ENCODE assay signal across 8 cellular contexts in genomic region chr20:53869466-53870258, GRCh38.
DNase-seq lines count a peak whose midpoint lies in the region; ATAC-seq, FAIRE-seq and TF ChIP-seq lines count a peak whose summit lies in the region.

No MANE protein-coding gene starts in this region.

- H3K27ac Mint-ChIP-seq in stimulated activated naive CD8-positive, alpha-beta T cell treated with anti-CD3 and anti-CD28 coated beads, Interleukin-15, Interleukin-2, amounts not matched to agents 100 ng/mL and 50 ng/mL, for 24 hours, result peak overlapping the region; percentile 93

- no peak overlapping the region for H3K23ac ChIP-seq in H1 (ENCODE audit: insufficient read length)

- 33 to 100% methylated on average over 1 to 7 of the region's 8 CpGs for WGBS in H1 (ENCODE audit: extremely low coverage in 1 of 2, insufficient coverage in 1 of 2, insufficient read length in 1 of 2, insufficient replicate concordance in 2 of 2, low coverage in 1 of 2, low lambda C conversion rate in 2 of 2, missing lambda C conversion rate in 1 of 2), 2 experiments

- no peaks in the 10 kb centered on the region for H3K23me2 ChIP-seq in H1 (ENCODE audit: low read depth, low read length)

- H3K14ac ChIP-seq in H1 (ENCODE audit: insufficient read length), result no peak overlapping the region

- TF ChIP-seq POLR2A in H1 (IDR thresholded peaks at IDR 0.05; ENCODE audit: control extremely low read depth in 1 of 2, low read depth in 2 of 2, low read length in 2 of 2), result no peak

- H3K9ac ChIP-seq in H1 (replicated peaks in 1 of 4; ENCODE audit: extremely low read depth in 1 of 4, low read depth in 3 of 4, low read length in 3 of 4) (no peak overlapping the region), muscle layer of colon (ENCODE audit: low read length) (no peak overlapping the region)

- ATAC-seq in GM18907 (IDR thresholded peaks at IDR 0.05; ENCODE audit: unreplicated experiment), result peak; percentile 56
- ATAC-seq in HG03432 (IDR thresholded peaks at IDR 0.05; ENCODE audit: unreplicated experiment), result peak; percentile 60

- no peaks in the 10 kb centered on the region for H3K79me1 ChIP-seq in H1 (ENCODE audit: low read depth, low read length)

- peak overlapping the region; percentile 17; the same call in 1 of the 2 replicates for H2BK20ac ChIP-seq in H1 (ENCODE audit: low read length)

- H3K56ac ChIP-seq in H1 (replicated peaks; ENCODE audit: insufficient read length, low read depth, low read length), result no peak overlapping the region

- H2BK5ac ChIP-seq in H1 (ENCODE audit: low read depth, low read length), result no peak overlapping the region

- H2BK12ac ChIP-seq in H1 (ENCODE audit: low read depth, low read length), result no peak overlapping the region

- no peaks in the 10 kb centered on the region for H3K9me3 Mint-ChIP-seq in stimulated activated naive CD8-positive, alpha-beta T cell treated with anti-CD3 and anti-CD28 coated beads, Interleukin-15, Interleukin-2, amounts not matched to agents 100 ng/mL and 50 ng/mL, for 24 hours

- H3K4me3 Mint-ChIP-seq in stimulated activated naive CD8-positive, alpha-beta T cell treated with anti-CD3 and anti-CD28 coated beads, Interleukin-15, Interleukin-2, amounts not matched to agents 100 ng/mL and 50 ng/mL, for 24 hours, result peak overlapping the region; percentile 69

- no peaks in the 10 kb centered on the region for H3K9me3 ChIP-seq in BE2C
- no peaks in the 10 kb centered on the region for H3K9me3 ChIP-seq in H1 (ENCODE audit: insufficient read depth in 2 of 2, low read depth in 1 of 2, low read length in 1 of 2)
- no peaks in the 10 kb centered on the region for H3K9me3 ChIP-seq in muscle layer of colon (ENCODE audit: low read length)

- POLR2A ChIA-PET in H1 (lab: Charles Lee; ENCODE audit: partially characterized antibody), result no interaction called here

- H3K27me3 Mint-ChIP-seq in stimulated activated naive CD8-positive, alpha-beta T cell treated with anti-CD3 and anti-CD28 coated beads, Interleukin-15, Interleukin-2, amounts not matched to agents 100 ng/mL and 50 ng/mL, for 24 hours, result no peaks in the 10 kb centered on the region

- H4K5ac ChIP-seq in H1 (ENCODE audit: insufficient read length, low read depth, low read length), result peak overlapping the region; percentile 78

- H3K36me3 ChIP-seq in BE2C (no peaks in the 10 kb centered on the region), H1 (ENCODE audit: control insufficient read depth in 2 of 4, insufficient read depth in 4 of 4, low read length in 3 of 4) (no peaks in the 10 kb centered on the region), muscle layer of colon (ENCODE audit: insufficient read depth, low read length) (no peaks in the 10 kb centered on the region)

- peaks cover 33% of the 10 kb centered on the region for H3K4me1 ChIP-seq in BE2C
- H3K4me1 ChIP-seq in H1 (replicated peaks in 1 of 4; ENCODE audit: control insufficient read depth in 3 of 4, insufficient read depth in 4 of 4, low read length in 3 of 4), result peaks cover 7 to 28% (median 16%) of the 10 kb centered on the region in 4 experiments; a peak in 6 of 7 replicates
- peaks cover 25% of the 10 kb centered on the region for H3K4me1 ChIP-seq in muscle layer of colon (ENCODE audit: insufficient read depth, low read length)

- peak; percentile 60 for FAIRE-seq in H1 (lab: Jason Lieb, UNC)

- CTCF ChIA-PET in H1 (lab: Charles Lee; ENCODE audit: partially characterized antibody), result interaction anchor here (0.6 to 3.9 kb wide), 21 partner anchors 9 to 290 kb away, joined by 3 to 42 read pairs (median 3); no protein-coding TSS in a partner anchor

- H3K18ac ChIP-seq in H1 (ENCODE audit: extremely low read depth, low read length), result no peak overlapping the region

- no peak for TF ChIP-seq EP300 in H1 (IDR thresholded peaks at IDR 0.05; ENCODE audit: borderline replicate concordance in 1 of 2, low read depth in 2 of 2, low read length in 2 of 2)

- H4K91ac ChIP-seq in H1 (replicated peaks; ENCODE audit: insufficient read length, low read length), result peak overlapping the region; percentile 60

- no peak overlapping the region for H3K4me2 ChIP-seq in H1 (ENCODE audit: insufficient read depth in 1 of 2, low read depth in 2 of 2, low read length in 2 of 2)

- H3K79me2 ChIP-seq in H1 (ENCODE audit: control insufficient read depth in 1 of 2, insufficient read depth in 2 of 2, low read length in 2 of 2), result no peaks in the 10 kb centered on the region

- H3K27me3 ChIP-seq in BE2C (no peaks in the 10 kb centered on the region), H1 (replicated peaks in 1 of 4; ENCODE audit: control insufficient read depth in 3 of 4, extremely low read depth in 1 of 4, insufficient read depth in 3 of 4, low read length in 3 of 4) (no peaks in the 10 kb centered on the region), muscle layer of colon (ENCODE audit: control insufficient read depth in 1 of 2, insufficient read depth in 2 of 2, low read length in 2 of 2) (no peaks in the 10 kb centered on the region)

- no peak overlapping the region for H2BK120ac ChIP-seq in H1 (replicated peaks; ENCODE audit: low read depth, low read length)

- H3K4me1 Mint-ChIP-seq in stimulated activated naive CD8-positive, alpha-beta T cell treated with anti-CD3 and anti-CD28 coated beads, Interleukin-15, Interleukin-2, amounts not matched to agents 100 ng/mL and 50 ng/mL, for 24 hours (ENCODE audit: low read depth), result peaks cover 86% of the 10 kb centered on the region

- H2AFZ ChIP-seq in H1 (ENCODE audit: low read length), result no peak overlapping the region

- DNase-seq in BE2C, result peak; percentile 77
- DNase-seq in NCI-H69 (lab: John Stamatoyannopoulos, UW), result peak; percentile 33
- peak; percentile 62 to 66 for DNase-seq in activated CD4-positive, alpha-beta T cell treated with anti-CD3 and anti-CD28 coated beads, Interleukin-2, amount 50 U/mL, for 4 hours
- no peak for DNase-seq in H1 (ENCODE audit: low read depth in 1 of 2, low spot score in 2 of 2)

- no peak overlapping the region for H2BK15ac ChIP-seq in H1 (ENCODE audit: low read length)

- H3K36me3 Mint-ChIP-seq in stimulated activated naive CD8-positive, alpha-beta T cell treated with anti-CD3 and anti-CD28 coated beads, Interleukin-15, Interleukin-2, amounts not matched to agents 100 ng/mL and 50 ng/mL, for 24 hours (ENCODE audit: low read depth), result no peaks in the 10 kb centered on the region

- no peak overlapping the region for H3K4ac ChIP-seq in H1 (replicated peaks; ENCODE audit: insufficient read length, low read depth, low read length)

- TF ChIP-seq CTCF in BE2C (IDR thresholded peaks at IDR 0.05; ENCODE audit: low read depth, low read length) (peak; percentile 98), H1 (IDR thresholded peaks at IDR 0.05; ENCODE audit: control extremely low read depth in 1 of 3, insufficient read depth in 1 of 3, low read depth in 1 of 3, low read length in 3 of 3) (peak in 2 of 3 experiments; percentile 61 to 95; a peak in 3 of 4 replicates)

- no peaks in the 10 kb centered on the region for H4K20me1 ChIP-seq in H1 (replicated peaks in 1 of 2; ENCODE audit: control insufficient read depth in 1 of 2, insufficient read depth in 2 of 2, low read length in 2 of 2)

- H2AK5ac ChIP-seq in H1 (ENCODE audit: low read depth, low read length), result no peak overlapping the region

- peak; percentile 84 to 85 for TF ChIP-seq RAD21 in H1 (IDR thresholded peaks at IDR 0.05 in 1 of 2, conservative IDR thresholded peaks at IDR 0.05 in 1 of 2; ENCODE audit: low read depth in 2 of 2, low read length in 2 of 2)

- H3K27ac ChIP-seq in H1 (ENCODE audit: low read depth, low read length) (no peak overlapping the region), muscle layer of colon (ENCODE audit: low read depth, low read length) (peak overlapping the region; percentile 32)

- no peak overlapping the region for H3K4me3 ChIP-seq in BE2C (ENCODE audit: low read depth, low read length)
- H3K4me3 ChIP-seq in H1 (ENCODE audit: extremely low read depth in 1 of 4, insufficient read depth in 2 of 4, low read depth in 3 of 4, low read length in 4 of 4), result no peak overlapping the region
- H3K4me3 ChIP-seq in muscle layer of colon (ENCODE audit: low read depth in 1 of 2, low read length in 2 of 2), result no peak overlapping the region

- H4K8ac ChIP-seq in H1 (ENCODE audit: extremely low read depth, insufficient read depth, low read length), result no peak overlapping the region

TF ChIP-seq in H1, 55 proteins besides CTCF, POLR2A, EP300 and RAD21:
- TF ChIP-seq MAX (IDR thresholded peaks at IDR 0.05) (peak; percentile 43; the same call in 1 of the 2 replicates), TAF1 (IDR thresholded peaks at IDR 0.05; ENCODE audit: low read depth, low read length) (no peak), KDM1A (IDR thresholded peaks at IDR 0.05; ENCODE audit: borderline replicate concordance, low read length) (no peak), ATF2 (IDR thresholded peaks at IDR 0.05; ENCODE audit: low read length) (no peak)

Comparison
In these comparisons a context has a peak if more than half of its experiments do, and no peak if none do; other contexts are left out.
1. DNase-seq: peak in BE2C (single experiment), NCI-H69 (single experiment) and activated CD4-positive, alpha-beta T cell treated with anti-CD3 and anti-CD28 coated beads, Interleukin-2, amount 50 U/mL, for 4 hours (2 of 2); none in H1 (0 of 2).